In genomic region chr12:20757-21156, GRCh38 we compare ENCODE assay signal across 1 cellular context.
A peak's percentile ranks its signal among the peaks of the same experiment; 100 is the strongest.
TF ChIP-seq lines count a peak whose summit lies in the region.

No MANE protein-coding gene starts in this region.

TF ChIP-seq in HepG2, 621 proteins besides CTCF, POLR2A, EP300 and RAD21 (continued from another document and continues in another):
- peak; percentile 68; the same call in 1 of the 2 replicates for TF ChIP-seq ARID4A (CRISPR knock-in tag; IDR thresholded peaks at IDR 0.05; ENCODE audit: borderline replicate concordance)
- peak; percentile 64; the same call in 1 of the 2 replicates for TF ChIP-seq FOXO1 (CRISPR knock-in tag; IDR thresholded peaks at IDR 0.05)
- TF ChIP-seq ZNF569 (CRISPR knock-in tag; IDR thresholded peaks at IDR 0.05; ENCODE audit: borderline replicate concordance): no peak
- TF ChIP-seq MXD3 (CRISPR knock-in tag; IDR thresholded peaks at IDR 0.05): no peak
- TF ChIP-seq NFE2 (CRISPR knock-in tag; IDR thresholded peaks at IDR 0.05): no peak
- peak; percentile 75 for TF ChIP-seq KDM6A (CRISPR knock-in tag; IDR thresholded peaks at IDR 0.05; ENCODE audit: low read depth)
- no peak for TF ChIP-seq KAT7 (CRISPR knock-in tag; IDR thresholded peaks at IDR 0.05; ENCODE audit: borderline replicate concordance)
- no peak for TF ChIP-seq ATF5 (CRISPR knock-in tag; IDR thresholded peaks at IDR 0.05; ENCODE audit: low read depth)
- no peak for TF ChIP-seq SETDB1 (CRISPR knock-in tag; IDR thresholded peaks at IDR 0.05; ENCODE audit: borderline replicate concordance)
- peak; percentile 47; the same call in 1 of the 2 replicates for TF ChIP-seq POLR2AphosphoS5 (IDR thresholded peaks at IDR 0.05; ENCODE audit: low read depth, low read length)
- no peak for TF ChIP-seq ZNF337 (CRISPR knock-in tag; IDR thresholded peaks at IDR 0.05; ENCODE audit: borderline replicate concordance, low read depth)
- TF ChIP-seq ZHX1 (CRISPR knock-in tag; IDR thresholded peaks at IDR 0.05; ENCODE audit: low read depth): no peak
- TF ChIP-seq ZNF749 (CRISPR knock-in tag; IDR thresholded peaks at IDR 0.05; ENCODE audit: borderline replicate concordance): no peak
- TF ChIP-seq GMEB2 (CRISPR knock-in tag; IDR thresholded peaks at IDR 0.05; ENCODE audit: low read depth): no peak
- TF ChIP-seq ARID3A (IDR thresholded peaks at IDR 0.05; ENCODE audit: low read depth, low read length): peak; percentile 62
- TF ChIP-seq FOXA1 (IDR thresholded peaks at IDR 0.05): no peak
- peak; percentile 76 for TF ChIP-seq FOXA1 (CRISPR knock-in tag; IDR thresholded peaks at IDR 0.05)
- 0 out of 2 replicates have a peak, but pooled peaks have one; percentile 51 for TF ChIP-seq KLF11 (CRISPR knock-in tag; IDR thresholded peaks at IDR 0.05)
- TF ChIP-seq RARA (CRISPR knock-in tag; IDR thresholded peaks at IDR 0.05): peak; percentile 67
- TF ChIP-seq ZNF547 (CRISPR knock-in tag; IDR thresholded peaks at IDR 0.05): no peak
- TF ChIP-seq MAX (IDR thresholded peaks at IDR 0.05): peak; percentile 70; the same call in 1 of the 2 replicates
- TF ChIP-seq ZNF782 (CRISPR knock-in tag; IDR thresholded peaks at IDR 0.05; ENCODE audit: borderline replicate concordance): no peak
- peak; percentile 57; the same call in 1 of the 2 replicates for TF ChIP-seq SP5 (CRISPR knock-in tag; IDR thresholded peaks at IDR 0.05; ENCODE audit: borderline replicate concordance, low read depth)
- TF ChIP-seq JUNB (CRISPR knock-in tag; IDR thresholded peaks at IDR 0.05; ENCODE audit: borderline replicate concordance): no peak; the same call in 1 of the 2 replicates
- TF ChIP-seq ZNF550 (CRISPR knock-in tag; IDR thresholded peaks at IDR 0.05; ENCODE audit: borderline replicate concordance): no peak
- TF ChIP-seq NR2C2 (CRISPR knock-in tag; IDR thresholded peaks at IDR 0.05; ENCODE audit: borderline replicate concordance): peak; percentile 34; the same call in 1 of the 2 replicates
- no peak for TF ChIP-seq PHF5A (CRISPR knock-in tag; IDR thresholded peaks at IDR 0.05; ENCODE audit: low read depth, unreplicated experiment)
- 0 out of 2 replicates have a peak, but pooled peaks have one; percentile 21 for TF ChIP-seq AKAP8 (CRISPR knock-in tag; IDR thresholded peaks at IDR 0.05)
- TF ChIP-seq HNRNPH1 (optimal IDR thresholded peaks at IDR 0.05; ENCODE audit: low read depth, low read length): no peak
- TF ChIP-seq BRD4 (CRISPR knock-in tag; IDR thresholded peaks at IDR 0.05): 0 out of 2 replicates have a peak, but pooled peaks have one; percentile 30
- TF ChIP-seq KDM5B (CRISPR knock-in tag; IDR thresholded peaks at IDR 0.05; ENCODE audit: borderline replicate concordance): no peak
- TF ChIP-seq ZNF18 (CRISPR knock-in tag; IDR thresholded peaks at IDR 0.05; ENCODE audit: insufficient replicate concordance): no peak
- TF ChIP-seq ZNF318 (CRISPR knock-in tag; IDR thresholded peaks at IDR 0.05): no peak
- TF ChIP-seq ZNF264 (CRISPR knock-in tag; IDR thresholded peaks at IDR 0.05): peak; percentile 93
- TF ChIP-seq U2AF1 (optimal IDR thresholded peaks at IDR 0.05; ENCODE audit: low read depth, low read length): peak; percentile 56
- TF ChIP-seq KMT2B (CRISPR knock-in tag; IDR thresholded peaks at IDR 0.05): 0 out of 2 replicates have a peak, but pooled peaks have one; percentile 44
- no peak for TF ChIP-seq ARHGAP35 (CRISPR knock-in tag; IDR thresholded peaks at IDR 0.05; ENCODE audit: borderline replicate concordance)
- TF ChIP-seq ZNF326 (CRISPR knock-in tag; IDR thresholded peaks at IDR 0.05; ENCODE audit: borderline replicate concordance): no peak
- no peak for TF ChIP-seq PRPF4 (IDR thresholded peaks at IDR 0.05; ENCODE audit: low read depth, low read length, poor library complexity, severe bottlenecking)
